ENCODE assay signal across 1 cellular context in genomic region chr2:46812381-46813024, GRCh38.
TF ChIP-seq lines count a peak whose summit lies in the region.

No MANE protein-coding gene starts in this region.

TF ChIP-seq in SK-N-SH treated with all-trans-retinoic acid at 6 μM for 48 hours, 23 proteins besides CTCF, POLR2A, EP300 and RAD21 (continued from another document):
- TF ChIP-seq TOX (CRISPR knock-in tag; IDR thresholded peaks at IDR 0.05; ENCODE audit: borderline replicate concordance) = peak; percentile 71
- no peak for TF ChIP-seq ZNF70 (CRISPR knock-in tag; IDR thresholded peaks at IDR 0.05)
- peak; percentile 98 for TF ChIP-seq ISL1 (CRISPR knock-in tag; IDR thresholded peaks at IDR 0.05)
- peak; percentile 59 for TF ChIP-seq RARB (CRISPR knock-in tag; IDR thresholded peaks at IDR 0.05)
- no peak for TF ChIP-seq ZNF8 (CRISPR knock-in tag; IDR thresholded peaks at IDR 0.05)
- no peak for TF ChIP-seq ZC3H10 (CRISPR knock-in tag; IDR thresholded peaks at IDR 0.05)
- TF ChIP-seq, protein P1, sequence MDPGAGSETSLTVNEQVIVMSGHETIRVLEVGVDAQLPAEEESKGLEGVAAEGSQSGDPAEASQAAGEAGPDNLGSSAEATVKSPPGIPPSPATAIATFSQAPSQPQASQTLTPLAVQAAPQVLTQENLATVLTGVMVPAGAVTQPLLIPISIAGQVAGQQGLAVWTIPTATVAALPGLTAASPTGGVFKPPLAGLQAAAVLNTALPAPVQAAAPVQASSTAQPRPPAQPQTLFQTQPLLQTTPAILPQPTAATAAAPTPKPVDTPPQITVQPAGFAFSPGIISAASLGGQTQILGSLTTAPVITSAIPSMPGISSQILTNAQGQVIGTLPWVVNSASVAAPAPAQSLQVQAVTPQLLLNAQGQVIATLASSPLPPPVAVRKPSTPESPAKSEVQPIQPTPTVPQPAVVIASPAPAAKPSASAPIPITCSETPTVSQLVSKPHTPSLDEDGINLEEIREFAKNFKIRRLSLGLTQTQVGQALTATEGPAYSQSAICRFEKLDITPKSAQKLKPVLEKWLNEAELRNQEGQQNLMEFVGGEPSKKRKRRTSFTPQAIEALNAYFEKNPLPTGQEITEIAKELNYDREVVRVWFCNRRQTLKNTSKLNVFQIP (CRISPR knock-in tag; IDR thresholded peaks at IDR 0.05; ENCODE audit: borderline replicate concordance, low read depth) = 0 out of 2 replicates have a peak, but pooled peaks have one; percentile 34
- 0 out of 2 replicates have a peak, but pooled peaks have one; percentile 12 for TF ChIP-seq ZFP3 (CRISPR knock-in tag; IDR thresholded peaks at IDR 0.05)
- no peak for TF ChIP-seq ZFP30 (CRISPR knock-in tag; IDR thresholded peaks at IDR 0.05)
- peak; percentile 30; the same call in 1 of the 2 replicates for TF ChIP-seq CREB5 (CRISPR knock-in tag; IDR thresholded peaks at IDR 0.05; ENCODE audit: low read depth)
